Comparison of ENCODE assay signal across 1 cellular context in genomic region chr5:90956511-90956910, GRCh38.
TF ChIP-seq lines count a peak whose summit lies in the region.

No MANE protein-coding gene starts in this region.

TF ChIP-seq in HepG2, 621 proteins besides CTCF, POLR2A, EP300 and RAD21 (continued from another document):
- TF ChIP-seq HNRNPK (IDR thresholded peaks at IDR 0.05; ENCODE audit: low read depth, low read length, poor library complexity, severe bottlenecking) (no peak), GPN1 (CRISPR knock-in tag; IDR thresholded peaks at IDR 0.05; ENCODE audit: borderline replicate concordance) (no peak), ZFP62 (CRISPR knock-in tag; IDR thresholded peaks at IDR 0.05) (no peak), SRSF4 (IDR thresholded peaks at IDR 0.05; ENCODE audit: low read depth, low read length, poor library complexity, severe bottlenecking) (no peak), LRRFIP1 (CRISPR knock-in tag; conservative IDR thresholded peaks at IDR 0.05) (no peak)
